In genomic region chr9:98330831-98331230, GRCh38 we compare ENCODE assay signal across 20 cellular contexts.
DNase-seq lines count a peak whose midpoint lies in the region; ATAC-seq and TF ChIP-seq lines count a peak whose summit lies in the region.
"Had no signal": no experiment of that assay in that cellular context is flagged by ENCODE, and none has a peak within 500 bp of the region (broad histone marks: within the 10 kb centered on the region; RNA-seq: fewer than 3 reads in every experiment).

No MANE protein-coding gene starts in this region.

- no peak for ATAC-seq in esophagus mucosa
- no peak for ATAC-seq in GM18502 (IDR thresholded peaks at IDR 0.05; ENCODE audit: poor library complexity, unreplicated experiment)
- ATAC-seq: activated CD8-positive, alpha-beta T cell treated with anti-CD3 and anti-CD28 coated beads, Interleukin-2, amount 10 ng/mL, durations not matched to agents 7 days and 5 days; heart left ventricle; right cardiac atrium had no signal

- no peaks in the 10 kb centered on the region for H3K27me3 ChIP-seq in AG04450 (ENCODE audit: control insufficient read depth, insufficient read depth, low read length)
- H3K27me3 ChIP-seq: transverse colon had no signal

- POLR2A ChIA-PET in AG04450 (lab: Yijun Ruan, JAX) = interaction anchor here (0.6 to 1.5 kb wide), 9 partner anchors 12 to 631 kb away, joined by 3 to 11 read pairs (median 3); no protein-coding TSS in a partner anchor

- peak; percentile 84 for DNase-seq in AG04450 (ENCODE audit: low read depth, low spot score)
- DNase-seq in GM04504 (ENCODE audit: low read depth) = peak; percentile 78
- peak; percentile 34 for DNase-seq in astrocyte of the spinal cord (ENCODE audit: low read depth, low spot score)
- peak; percentile 80 for DNase-seq in fibroblast of the aortic adventitia (ENCODE audit: low read depth)
- no peak for DNase-seq in iPS-NIHi7 (ENCODE audit: extremely low spot score)
- no peak for DNase-seq in activated T-helper 1 cell treated with anti-CD3 and anti-CD28 coated beads, Interleukin-12 subunit alpha, Interleukin-12 subunit beta, Interleukin-2, Interleukin-4 antibody, amounts not matched to agents 30 ng/mL and 10 ng/mL and 1 ng/mL, durations not matched to agents 14 hours and 24 hours and 36 hours (ENCODE audit: low spot score)
- DNase-seq: activated CD4-positive, CD25-positive, alpha-beta regulatory T cell treated with anti-CD3 and anti-CD28 coated beads, Interleukin-2, amount 50 U/mL, for 72 hours; activated CD8-positive, alpha-beta T cell treated with anti-CD3 and anti-CD28 coated beads, Interleukin-2, amount 10 ng/mL, durations not matched to agents 7 days and 5 days; activated naive CD4-positive, alpha-beta T cell treated with Interleukin-2 at 50 U/mL for 16 hours; activated T-cell treated with anti-CD3 and anti-CD28 coated beads, Interleukin-2, amount 50 U/mL, for 24 hours; heart left ventricle; Karpas-422; NCI-H187 treated with DMSO at 0.1 percent for 48 hours; right cardiac atrium; Right ventricle myocardium superior; transverse colon had no signal

- H3K9me3 ChIP-seq in AG04450 (ENCODE audit: control insufficient read depth, insufficient read depth, low read length) = no peaks in the 10 kb centered on the region
- H3K9me3 ChIP-seq: heart left ventricle, transverse colon had no signal

- H3K4me3 ChIP-seq in AG04450 (ENCODE audit: low read depth, low read length) (no peak overlapping the region), astrocyte of the spinal cord (ENCODE audit: low read depth, low read length) (no peak overlapping the region), fibroblast of the aortic adventitia (ENCODE audit: low read depth, low read length) (no peak overlapping the region)
- H3K4me3 ChIP-seq: heart left ventricle, transverse colon had no signal

- intact Hi-C loops in activated T-helper 1 cell treated with anti-CD3 and anti-CD28 coated beads, Interleukin-12 subunit alpha, Interleukin-12 subunit beta, Interleukin-2, Interleukin-4 antibody, amounts not matched to agents 30 ng/mL and 10 ng/mL and 1 ng/mL, durations not matched to agents 14 hours and 24 hours and 36 hours (cut with micrococcal nuclease) = no loop called here

- H3K9me3 Mint-ChIP-seq in activated T-helper 1 cell treated with anti-CD3 and anti-CD28 coated beads, Interleukin-12 subunit alpha, Interleukin-12 subunit beta, Interleukin-2, Interleukin-4 antibody, amounts not matched to agents 30 ng/mL and 10 ng/mL and 1 ng/mL, durations not matched to agents 14 hours and 24 hours and 36 hours = no peaks in the 10 kb centered on the region
- H3K9me3 Mint-ChIP-seq: activated T-cell treated with anti-CD3 and anti-CD28 coated beads, Interleukin-2, amount 50 U/mL, for 24 hours; nephron had no signal

- CTCF ChIA-PET in AG04450 (lab: Charles Lee) = interaction anchor here (0.6 to 0.9 kb wide), 3 partner anchors 34 to 445 kb away, joined by 3 to 10 read pairs (median 7); no protein-coding TSS in a partner anchor

- no peaks in the 10 kb centered on the region for H3K36me3 Mint-ChIP-seq in activated T-helper 1 cell treated with anti-CD3 and anti-CD28 coated beads, Interleukin-12 subunit alpha, Interleukin-12 subunit beta, Interleukin-2, Interleukin-4 antibody, amounts not matched to agents 30 ng/mL and 10 ng/mL and 1 ng/mL, durations not matched to agents 14 hours and 24 hours and 36 hours (ENCODE audit: low read depth)

- no peak overlapping the region for H3K27ac Mint-ChIP-seq in activated T-helper 1 cell treated with anti-CD3 and anti-CD28 coated beads, Interleukin-12 subunit alpha, Interleukin-12 subunit beta, Interleukin-2, Interleukin-4 antibody, amounts not matched to agents 30 ng/mL and 10 ng/mL and 1 ng/mL, durations not matched to agents 14 hours and 24 hours and 36 hours
- H3K27ac Mint-ChIP-seq: activated CD8-positive, alpha-beta T cell treated with anti-CD3 and anti-CD28 coated beads, Interleukin-2, amount 10 ng/mL, durations not matched to agents 7 days and 5 days; activated T-cell treated with anti-CD3 and anti-CD28 coated beads, Interleukin-2, amount 50 U/mL, for 24 hours; nephron had no signal

- no peaks in the 10 kb centered on the region for H3K4me1 Mint-ChIP-seq in activated T-helper 1 cell treated with anti-CD3 and anti-CD28 coated beads, Interleukin-12 subunit alpha, Interleukin-12 subunit beta, Interleukin-2, Interleukin-4 antibody, amounts not matched to agents 30 ng/mL and 10 ng/mL and 1 ng/mL, durations not matched to agents 14 hours and 24 hours and 36 hours (ENCODE audit: low read depth)
- H3K4me1 Mint-ChIP-seq: nephron had no signal

- no peak overlapping the region for H3K4me3 Mint-ChIP-seq in activated T-helper 1 cell treated with anti-CD3 and anti-CD28 coated beads, Interleukin-12 subunit alpha, Interleukin-12 subunit beta, Interleukin-2, Interleukin-4 antibody, amounts not matched to agents 30 ng/mL and 10 ng/mL and 1 ng/mL, durations not matched to agents 14 hours and 24 hours and 36 hours
- H3K4me3 Mint-ChIP-seq: activated CD8-positive, alpha-beta T cell treated with anti-CD3 and anti-CD28 coated beads, Interleukin-2, amount 10 ng/mL, durations not matched to agents 7 days and 5 days; activated T-cell treated with anti-CD3 and anti-CD28 coated beads, Interleukin-2, amount 50 U/mL, for 24 hours; nephron had no signal

- no peak for TF ChIP-seq CTCF in AG04450 (IDR thresholded peaks at IDR 0.05; ENCODE audit: low read depth, low read length)
- TF ChIP-seq CTCF in astrocyte of the spinal cord (IDR thresholded peaks at IDR 0.05; ENCODE audit: low read depth, low read length) = no peak
- no peak for TF ChIP-seq CTCF in fibroblast of the aortic adventitia (IDR thresholded peaks at IDR 0.05; ENCODE audit: insufficient read depth, low read length)

- peaks cover 4% of the 10 kb centered on the region for H3K27me3 Mint-ChIP-seq in activated T-helper 1 cell treated with anti-CD3 and anti-CD28 coated beads, Interleukin-12 subunit alpha, Interleukin-12 subunit beta, Interleukin-2, Interleukin-4 antibody, amounts not matched to agents 30 ng/mL and 10 ng/mL and 1 ng/mL, durations not matched to agents 14 hours and 24 hours and 36 hours (ENCODE audit: insufficient read depth)

- in situ Hi-C loops in astrocyte of the spinal cord (cut with HindIII; ENCODE audit: low sequenced_read_pairs) = no loop called here

- peak overlapping the region; percentile 69 for H3K27ac ChIP-seq in AG04450 (ENCODE audit: low read depth, low read length)
- H3K27ac ChIP-seq: heart left ventricle, parathyroid adenoma, transverse colon had no signal

Comparison
In these comparisons a context has a peak if more than half of its experiments do, and no peak if none do; other contexts are left out.
1. DNase-seq: peak in AG04450 (single experiment), GM04504 (single experiment), astrocyte of the spinal cord (single experiment) and fibroblast of the aortic adventitia (single experiment); none in iPS-NIHi7 (single experiment) and activated T-helper 1 cell treated with anti-CD3 and anti-CD28 coated beads, Interleukin-12 subunit alpha, Interleukin-12 subunit beta, Interleukin-2, Interleukin-4 antibody, amounts not matched to agents 30 ng/mL and 10 ng/mL and 1 ng/mL, durations not matched to agents 14 hours and 24 hours and 36 hours (single experiment).